27 cellular contexts compared by ENCODE assay signal in genomic region chr9:78314550-78314949, GRCh38. TPM values are rescaled to one million over a fixed set of nuclear protein-coding genes. Genes with fewer than 3 reads are reported as not detected.
DNase-seq lines count a peak whose midpoint lies in the region; ATAC-seq and TF ChIP-seq lines count a peak whose summit lies in the region.
"Had no signal": no experiment of that assay in that cellular context is flagged by ENCODE, and none has a peak within 500 bp of the region (broad histone marks: within the 10 kb centered on the region; RNA-seq: fewer than 3 reads in every experiment).

No MANE protein-coding gene starts in this region.

- H4K8ac ChIP-seq in IMR-90 (ENCODE audit: low read depth in 2 of 2, low read length in 2 of 2), result no peak overlapping the region

- H3K27ac Mint-ChIP-seq in activated CD4-positive, alpha-beta T cell treated with anti-CD3 and anti-CD28 coated beads, Interleukin-2, amount 10 ng/mL, durations not matched to agents 7 days and 5 days, result peak overlapping the region; percentile 61
- H3K27ac Mint-ChIP-seq: activated naive CD8-positive, alpha-beta T cell; GM23338; immature natural killer cell; natural killer cell treated with Interleukin-12 subunit alpha and Interleukin-12 subunit beta and Interleukin-15 and Interleukin-18, amount 100 ng/mL, for 72 hours had no signal

- POLR2A ChIA-PET in activated CD4-positive, alpha-beta T cell treated with anti-CD3 and anti-CD28 coated beads, Interleukin-2, amount 10 ng/mL, durations not matched to agents 7 days and 5 days (lab: Charles Lee), result no interaction called here
- POLR2A ChIA-PET in IMR-90 (lab: Charles Lee; ENCODE audit: unreplicated experiment), result interaction anchor here (0.6 kb wide), 1 partner anchor 15 kb away, joined by 3 read pairs; no protein-coding TSS in a partner anchor

- in situ Hi-C loops in IMR-90 (cut with MboI; ENCODE audit: low sequenced_read_pairs), result no loop called here

- H3K4me1 Mint-ChIP-seq in activated CD4-positive, alpha-beta T cell treated with anti-CD3 and anti-CD28 coated beads, Interleukin-2, amount 10 ng/mL, durations not matched to agents 7 days and 5 days, result peaks cover 2% of the 10 kb centered on the region

- no peak overlapping the region for H2BK5ac ChIP-seq in IMR-90 (ENCODE audit: low read depth, low read length, poor library complexity, severe bottlenecking)

- peaks cover 59% of the 10 kb centered on the region for H3K36me3 ChIP-seq in IMR-90 (ENCODE audit: control insufficient read depth, insufficient read depth, low read length)
- H3K36me3 ChIP-seq in smooth muscle cell (ENCODE audit: low read depth), result no peaks in the 10 kb centered on the region
- peaks cover 0 to 30% (median 2%) of the 10 kb centered on the region in 4 donors for H3K36me3 ChIP-seq in esophagus muscularis mucosa
- H3K36me3 ChIP-seq: pancreas, uterus had no signal

- no peak overlapping the region for H4K91ac ChIP-seq in IMR-90 (ENCODE audit: insufficient read depth, low read depth, low read length)

- 100% methylated on average over 3 of the region's 5 CpGs; no CpG with 5 or more reads in 1 of the 2 experiments for WGBS in IMR-90 (ENCODE audit: extremely low coverage in 2 of 2, insufficient read length in 1 of 2), 2 experiments
- 94% methylated on average over 5 of the region's 5 CpGs for WGBS in smooth muscle cell (ENCODE audit: low lambda C conversion rate)
- 92% methylated on average over 5 of the region's 5 CpGs for WGBS in esophagus muscularis mucosa

- H2AFZ ChIP-seq in IMR-90 (replicated peaks; ENCODE audit: low read length, poor library complexity), result no peak overlapping the region
- no peak overlapping the region for H2AFZ ChIP-seq in smooth muscle cell (ENCODE audit: low read depth)
- H2AFZ ChIP-seq: GM23338 had no signal

- H3K4me1 ChIP-seq in IMR-90 (ENCODE audit: control insufficient read depth, insufficient read depth, low read length) (0 out of 2 replicates have a peak, but pooled peaks cover 2% of the 10 kb centered on the region), smooth muscle cell (ENCODE audit: low read depth) (no peaks in the 10 kb centered on the region), esophagus muscularis mucosa (no peaks in the 10 kb centered on the region)
- H3K4me1 ChIP-seq: uterus had no signal

- intact Hi-C loops in IMR-90 (cut with micrococcal nuclease) (no loop called here), esophagus muscularis mucosa (cut with DNase I) (no loop called here)

- H3K4me2 ChIP-seq in IMR-90 (ENCODE audit: low read depth, low read length) (no peak overlapping the region), smooth muscle cell (peak overlapping the region; percentile 13)
- H3K4me2 ChIP-seq: GM23338 had no signal

- H4K20me1 ChIP-seq in IMR-90 (ENCODE audit: insufficient read depth, low read length), result peaks cover 48% of the 10 kb centered on the region
- H4K20me1 ChIP-seq in smooth muscle cell (ENCODE audit: low read depth), result peaks cover 30% of the 10 kb centered on the region

- H3K4me3 ChIP-seq in IMR-90 (ENCODE audit: insufficient read depth, low read depth, low read length), result no peak overlapping the region
- no peak overlapping the region for H3K4me3 ChIP-seq in coronary artery
- H3K4me3 ChIP-seq in smooth muscle cell, result no peak overlapping the region
- H3K4me3 ChIP-seq in esophagus muscularis mucosa, result no peak overlapping the region
- H3K4me3 ChIP-seq: GM23338, pancreas, uterus had no signal

- BruUV-seq in IMR-90 (replicated peaks; lab: Mats Ljungman, UMichigan), result no TSS peak

- H3K27me3 ChIP-seq in IMR-90 (ENCODE audit: control insufficient read depth, insufficient read depth, low read length) (no peaks in the 10 kb centered on the region), smooth muscle cell (ENCODE audit: low read depth) (no peaks in the 10 kb centered on the region), esophagus muscularis mucosa (no peaks in the 10 kb centered on the region)
- H3K27me3 ChIP-seq: pancreas, uterus had no signal

- TF ChIP-seq CTCF in IMR-90 (conservative IDR thresholded peaks at IDR 0.05; ENCODE audit: low read depth, low read length), result no peak
- TF ChIP-seq CTCF in coronary artery (IDR thresholded peaks at IDR 0.05), result no peak
- no peak for TF ChIP-seq CTCF in smooth muscle cell (IDR thresholded peaks at IDR 0.05; ENCODE audit: borderline replicate concordance, insufficient read depth, poor library complexity, severe bottlenecking)
- no peak for TF ChIP-seq CTCF in esophagus muscularis mucosa (IDR thresholded peaks at IDR 0.05)

- H3K27ac ChIP-seq in IMR-90 (ENCODE audit: insufficient read depth, low read length), result no peak overlapping the region
- H3K27ac ChIP-seq in coronary artery, result no peak overlapping the region
- no peak overlapping the region for H3K27ac ChIP-seq in smooth muscle cell (ENCODE audit: low read depth)
- no peak overlapping the region for H3K27ac ChIP-seq in esophagus muscularis mucosa (replicated peaks in 1 of 4)
- H3K27ac ChIP-seq: HL-60, pancreas, uterus had no signal

- dilution Hi-C loops in IMR-90 (cut with HindIII; ENCODE audit: low sequenced_read_pairs, unreplicated experiment), result no loop called here

- CTCF ChIA-PET in activated CD4-positive, alpha-beta T cell treated with anti-CD3 and anti-CD28 coated beads, Interleukin-2, amount 10 ng/mL, durations not matched to agents 7 days and 5 days (lab: Charles Lee), result interaction anchor here (0.5 kb wide), 1 partner anchor 1499 kb away, joined by 5 read pairs; no protein-coding TSS in a partner anchor
- CTCF ChIA-PET in IMR-90 (lab: Yijun Ruan, JAX), result no interaction called here

- ATAC-seq in IMR-90 (ENCODE audit: low read depth), result peak; percentile 38
- no peak for ATAC-seq in GM21390 (IDR thresholded peaks at IDR 0.05; ENCODE audit: unreplicated experiment)
- ATAC-seq: GM23338, left cardiac atrium had no signal

- H3K4me3 Mint-ChIP-seq in activated CD4-positive, alpha-beta T cell treated with anti-CD3 and anti-CD28 coated beads, Interleukin-2, amount 10 ng/mL, durations not matched to agents 7 days and 5 days, result no peak overlapping the region
- H3K4me3 Mint-ChIP-seq: activated naive CD8-positive, alpha-beta T cell; CD4-positive, alpha-beta memory T cell; GM23338; immature natural killer cell; natural killer cell treated with Interleukin-12 subunit alpha and Interleukin-12 subunit beta and Interleukin-15 and Interleukin-18, amount 100 ng/mL, for 72 hours had no signal

- H3K36me3 Mint-ChIP-seq in activated CD4-positive, alpha-beta T cell treated with anti-CD3 and anti-CD28 coated beads, Interleukin-2, amount 10 ng/mL, durations not matched to agents 7 days and 5 days (ENCODE audit: low read depth), result peaks cover 64% of the 10 kb centered on the region

- H3K23ac ChIP-seq in IMR-90 (ENCODE audit: low read depth, low read length), result no peak overlapping the region

- peaks cover 15 to 52% of the 10 kb centered on the region in 2 experiments; a peak in 3 of 4 replicates for H3K79me1 ChIP-seq in IMR-90 (ENCODE audit: low read depth in 1 of 2, low read length in 2 of 2)

- H3K9me3 ChIP-seq in IMR-90 (ENCODE audit: control insufficient read depth, insufficient read depth, low read length) (no peaks in the 10 kb centered on the region), smooth muscle cell (replicated peaks; ENCODE audit: low read depth) (no peaks in the 10 kb centered on the region), esophagus muscularis mucosa (no peaks in the 10 kb centered on the region)
- H3K9me3 ChIP-seq: pancreas, uterus had no signal

- no peaks in the 10 kb centered on the region for H3K27me3 Mint-ChIP-seq in activated CD4-positive, alpha-beta T cell treated with anti-CD3 and anti-CD28 coated beads, Interleukin-2, amount 10 ng/mL, durations not matched to agents 7 days and 5 days
- H3K27me3 Mint-ChIP-seq: activated naive CD8-positive, alpha-beta T cell; CD4-positive, alpha-beta memory T cell; natural killer cell treated with Interleukin-12 subunit alpha and Interleukin-12 subunit beta and Interleukin-15 and Interleukin-18, amount 100 ng/mL, for 72 hours had no signal

- no peak overlapping the region for H3K4ac ChIP-seq in IMR-90 (ENCODE audit: low read depth, low read length)

- no peak overlapping the region for H3K18ac ChIP-seq in IMR-90 (ENCODE audit: low read depth, low read length)

- no peak for TF ChIP-seq RAD21 in IMR-90 (IDR thresholded peaks at IDR 0.05; ENCODE audit: low read length)

- H2BK15ac ChIP-seq in IMR-90 (ENCODE audit: low read depth, low read length), result no peak overlapping the region

- H2BK20ac ChIP-seq in IMR-90 (ENCODE audit: low read depth, low read length), result no peak overlapping the region

- H3K9me1 ChIP-seq in IMR-90 (ENCODE audit: insufficient read depth, low read length), result peaks cover 4% of the 10 kb centered on the region; the same call in 1 of the 2 replicates

- no peak overlapping the region for H3K56ac ChIP-seq in IMR-90 (ENCODE audit: extremely low read depth, insufficient read depth, low read length)

- no peak for TF ChIP-seq POLR2A in IMR-90 (IDR thresholded peaks at IDR 0.05; ENCODE audit: low read depth, low read length)
- no peak for TF ChIP-seq POLR2A in esophagus muscularis mucosa (IDR thresholded peaks at IDR 0.05; ENCODE audit: low read depth)

- H3K79me2 ChIP-seq in smooth muscle cell (ENCODE audit: low read depth), result peaks cover 8% of the 10 kb centered on the region

- no peak overlapping the region for H2AK5ac ChIP-seq in IMR-90 (ENCODE audit: low read depth, low read length)

- no peak overlapping the region for H2AK9ac ChIP-seq in IMR-90 (replicated peaks; ENCODE audit: low read depth, low read length, poor library complexity)

- TF ChIP-seq EP300 in esophagus muscularis mucosa (IDR thresholded peaks at IDR 0.05), result no peak

- DNase-seq in activated CD4-positive, alpha-beta T cell treated with anti-CD3 and anti-CD28 coated beads, Interleukin-2, amount 10 ng/mL, durations not matched to agents 7 days and 5 days, result no peak
- DNase-seq in activated CD4-positive, alpha-beta T cell treated with anti-CD3 and anti-CD28 coated beads, Interleukin-2, amount 50 U/mL, for 4 hours, result no peak
- no peak for DNase-seq in IMR-90
- peak; percentile 56 for DNase-seq in coronary artery (ENCODE audit: low spot score)
- no peak for DNase-seq in smooth muscle cell (lab: John Stamatoyannopoulos, UW; ENCODE audit: unreplicated experiment)
- no peak for DNase-seq in esophagus muscularis mucosa (ENCODE audit: extremely low spot score)
- DNase-seq in NCI-H526 treated with DMSO at 0.1 percent for 48 hours (lab: John Stamatoyannopoulos, UW), result no peak
- DNase-seq: AML-193; CD4-positive, alpha-beta memory T cell; cortex of kidney; effector memory CD4-positive, alpha-beta T cell; immature natural killer cell; Karpas-422; left cardiac atrium; NCI-H1417 treated with DMSO at 0.1 percent for 48 hours; NCI-H2081; NCI-H2227 treated with DMSO at 0.1 percent for 48 hours; SIG-M5; stimulated activated naive CD4-positive, alpha-beta T cell treated with Interleukin-2 at 50 U/mL for 16 hours; SW 1271; uterus had no signal

- no peak overlapping the region for H3K14ac ChIP-seq in IMR-90 (replicated peaks; ENCODE audit: low read depth, low read length)

- H4K5ac ChIP-seq in IMR-90 (ENCODE audit: low read depth, low read length), result no peak overlapping the region

- H3K9ac ChIP-seq in IMR-90 (ENCODE audit: low read depth, low read length), result no peak overlapping the region
- H3K9ac ChIP-seq in smooth muscle cell (ENCODE audit: low read depth), result no peak overlapping the region

- H3F3A ChIP-seq in smooth muscle cell (ENCODE audit: low read depth), result no peaks in the 10 kb centered on the region

- H3K9me3 Mint-ChIP-seq in activated CD4-positive, alpha-beta T cell treated with anti-CD3 and anti-CD28 coated beads, Interleukin-2, amount 10 ng/mL, durations not matched to agents 7 days and 5 days, result no peaks in the 10 kb centered on the region
- H3K9me3 Mint-ChIP-seq: CD4-positive, alpha-beta memory T cell; GM23338; immature natural killer cell; natural killer cell treated with Interleukin-12 subunit alpha and Interleukin-12 subunit beta and Interleukin-15 and Interleukin-18, amount 100 ng/mL, for 72 hours had no signal

- H2BK120ac ChIP-seq in IMR-90 (ENCODE audit: low read depth, low read length), result no peak overlapping the region

RNA-seq across cellular contexts. Expression of gene PSAT1, which starts 17.6 kb away (rescaled TPM):
- 10 to 100 TPM; 68.6 to 71.3 TPM for total RNA-seq in activated CD4-positive, alpha-beta T cell treated with anti-CD3 and anti-CD28 coated beads, Interleukin-2, amount 10 ng/mL, durations not matched to agents 7 days and 5 days
- total RNA-seq in IMR-90 (2012; rRNA removed) (88.4 and 98.9 TPM in 2 replicates), smooth muscle cell (70.6 and 94.5 TPM in 2 replicates), esophagus muscularis mucosa (1 to 10 TPM; 1.7 to 4.6 (median 2.5) TPM)
- polyA plus RNA-seq in IMR-90 (2012; rRNA removed) (52.2 and 77.2 TPM in 2 replicates), smooth muscle cell (76.4 and 85.1 TPM in 2 replicates)
- 30.9 and 42.1 TPM in 2 replicates for polyA plus RNA-seq in IMR-90 (2012; cell fraction: cytosol; rRNA removed)
- 15.8 and 49.8 TPM in 2 replicates for polyA plus RNA-seq in IMR-90 (2012; cell fraction: nucleus; rRNA removed; ENCODE audit: low replicate concordance)

Comparison
In these comparisons a context has a peak if more than half of its experiments do, and no peak if none do; other contexts are left out.
1. RNA of gene PSAT1, which starts 17.6 kb away (total RNA-seq): 88.4 to 98.9 TPM in IMR-90, 68.6 to 71.3 TPM in activated CD4-positive, alpha-beta T cell treated with anti-CD3 and anti-CD28 coated beads, Interleukin-2, amount 10 ng/mL, durations not matched to agents 7 days and 5 days and 70.6 to 94.5 TPM in smooth muscle cell; 1.7 to 4.6 TPM in esophagus muscularis mucosa; every median in the first group is over 10 times any median in the second.